ENCODE assay signal across 11 cellular contexts in genomic region chr18:23702606-23703005, GRCh38. TPM values are rescaled to one million over a fixed set of nuclear protein-coding genes. Genes with fewer than 3 reads are reported as not detected.
A peak's percentile ranks its signal among the peaks of the same experiment; 100 is the strongest.
DNase-seq lines count a peak whose midpoint lies in the region; ATAC-seq, FAIRE-seq and TF ChIP-seq lines count a peak whose summit lies in the region.
"Had no signal": no experiment of that assay in that cellular context is flagged by ENCODE, and none has a peak within 500 bp of the region (broad histone marks: within the 10 kb centered on the region; RNA-seq: fewer than 3 reads in every experiment).

No MANE protein-coding gene starts in this region.

- TF ChIP-seq CTCF in A549 (IDR thresholded peaks at IDR 0.05) (no peak), Loucy (conservative IDR thresholded peaks at IDR 0.05; ENCODE audit: low read length) (no peak), VCaP (conservative IDR thresholded peaks at IDR 0.05) (no peak), foreskin keratinocyte (conservative IDR thresholded peaks at IDR 0.05) (no peak)

- no peaks in the 10 kb centered on the region for H3K36me3 ChIP-seq in Loucy (ENCODE audit: insufficient read depth, low read length)
- H3K36me3 ChIP-seq: BLaER1 had no signal

- DNase-seq in A549 (ENCODE audit: low read depth in 1 of 2, low spot score in 1 of 2) (no peak), foreskin keratinocyte (no peak), NCI-H774 (lab: John Stamatoyannopoulos, UW) (no peak), HK-2 (ENCODE audit: unreplicated experiment) (no peak)

- CTCF ChIA-PET in A549 (lab: Yijun Ruan, JAX), result interaction anchor here (0.6 to 6.8 kb wide), 55 partner anchors 10 to 671 kb away, joined by 3 to 89 read pairs (median 6); partner anchors contain the start of genes LAMA3, NPC1 and RMC1

- H3K27ac ChIP-seq in A549 (peak overlapping the region; percentile 36 to 41; a peak in 5 of 6 replicates), VCaP (0 out of 2 replicates have a peak overlapping the region, but pooled peaks have one; percentile 8), foreskin keratinocyte (no peak overlapping the region)
- H3K27ac ChIP-seq: 22Rv1, BLaER1 had no signal

- H3K4me2 ChIP-seq in A549 (no peak overlapping the region), Loucy (ENCODE audit: low read depth, low read length, poor library complexity, severe bottlenecking) (no peak overlapping the region)
- H3K4me2 ChIP-seq: BLaER1 had no signal

- no peaks in the 10 kb centered on the region for H3K27me3 ChIP-seq in Loucy (ENCODE audit: insufficient read depth, low read length, poor library complexity, severe bottlenecking)
- no peaks in the 10 kb centered on the region for H3K27me3 ChIP-seq in foreskin keratinocyte
- H3K27me3 ChIP-seq: BLaER1 had no signal

- ATAC-seq in A549, result peak; percentile 50 to 60
- peak; percentile 33 for ATAC-seq in foreskin keratinocyte
- ATAC-seq in GM21515 (IDR thresholded peaks at IDR 0.05; ENCODE audit: unreplicated experiment), result no peak

- no peak for FAIRE-seq in A549 (lab: Jason Lieb, UNC)

- H3K9me2 ChIP-seq in Loucy (replicated peaks; ENCODE audit: low read depth, low read length), result no peaks in the 10 kb centered on the region

- no peaks in the 10 kb centered on the region for H3F3A ChIP-seq in Loucy (ENCODE audit: low read depth)

- H3K4me3 ChIP-seq in A549 (no peak overlapping the region), Loucy (ENCODE audit: low read length, poor library complexity, severe bottlenecking) (no peak overlapping the region)
- H3K4me3 ChIP-seq: BLaER1 had no signal

- POLR2A ChIA-PET in A549 (lab: Yijun Ruan, JAX), result interaction anchor here (0.6 to 1.3 kb wide), 4 partner anchors 15 to 80 kb away, joined by 3 read pairs; no protein-coding TSS in a partner anchor

- no peaks in the 10 kb centered on the region for H4K20me1 ChIP-seq in Loucy (ENCODE audit: insufficient read depth, low read length, poor library complexity, severe bottlenecking)
- H4K20me1 ChIP-seq: BLaER1 had no signal

- no peak overlapping the region for H3K9ac ChIP-seq in Loucy (ENCODE audit: low read depth, low read length, poor library complexity, severe bottlenecking)
- H3K9ac ChIP-seq: BLaER1 had no signal

- H3K4me1 ChIP-seq in A549 (peaks cover 33% of the 10 kb centered on the region), Loucy (ENCODE audit: insufficient read depth, low read length, poor library complexity, severe bottlenecking) (peaks cover 11% of the 10 kb centered on the region), foreskin keratinocyte (no peaks in the 10 kb centered on the region)

- H3K9me3 ChIP-seq in A549, result peaks cover 5% of the 10 kb centered on the region; the same call in 2 of the 3 replicates
- H3K9me3 ChIP-seq in Loucy (ENCODE audit: insufficient read depth, low read depth, low read length), result no peaks in the 10 kb centered on the region

- TF ChIP-seq EP300 in A549 (IDR thresholded peaks at IDR 0.05), result no peak

- 81% methylated on average over 4 of the region's 4 CpGs for WGBS in A549 (ENCODE audit: missing lambda C conversion rate)

- no peak for TF ChIP-seq POLR2A in A549 (IDR thresholded peaks at IDR 0.05; ENCODE audit: low read length)

- no peak for TF ChIP-seq RAD21 in A549 (conservative IDR thresholded peaks at IDR 0.05 in 1 of 2, IDR thresholded peaks at IDR 0.05 in 1 of 2)

- no peaks in the 10 kb centered on the region for H3K79me2 ChIP-seq in Loucy (ENCODE audit: insufficient read depth, low read length)

- H2AFZ ChIP-seq in Loucy (ENCODE audit: low read length), result peak overlapping the region; percentile 16; the same call in 1 of the 2 replicates

TF ChIP-seq in A549, 52 proteins besides CTCF, POLR2A, EP300 and RAD21:
- TF ChIP-seq CHD4 (IDR thresholded peaks at IDR 0.05; ENCODE audit: borderline replicate concordance) (no peak), PBX3 (IDR thresholded peaks at IDR 0.05) (no peak), HOXA7 (CRISPR knock-in tag; IDR thresholded peaks at IDR 0.05) (no peak), NFE2L2 (conservative IDR thresholded peaks at IDR 0.05; ENCODE audit: low read length) (no peak), JUN (IDR thresholded peaks at IDR 0.05) (no peak), ELK1 (IDR thresholded peaks at IDR 0.05; ENCODE audit: low read depth, low read length) (no peak), E2F6 (IDR thresholded peaks at IDR 0.05; ENCODE audit: borderline replicate concordance, low read depth) (no peak)

RNA-seq across cellular contexts. Expression of gene LAMA3, which starts 13.4 kb away (rescaled TPM):
- polyA plus RNA-seq in A549 (2011; rRNA removed) (31.0 and 40.1 TPM in 2 replicates), A549 (2017; fragmentation: RNase III; extraction: RNeasy Plus Mini Kit Qiagen cat#74134 plus additional on column Dnase treatment) (18.2 to 24.1 TPM (median 19.4 TPM) in 3 replicates), foreskin keratinocyte (1,282 and 1,610 TPM in 2 replicates)
- 9.6 and 11.6 TPM in 2 replicates for polyA plus RNA-seq in A549 (2012; cell fraction: cytosol; rRNA removed)
- polyA plus RNA-seq in A549 (2012; cell fraction: nucleus; rRNA removed), result 26.8 and 38.7 TPM in 2 replicates
- polyA minus RNA-seq in A549 (2011; rRNA and poly(A)+ RNA removed), result 41.6 and 42.2 TPM in 2 replicates
- total RNA-seq in foreskin keratinocyte, result 1,828 and 2,643 TPM in 2 replicates
- total RNA-seq: CD4-positive, CD25-positive, alpha-beta regulatory T cell had no signal

RNA-seq across cellular contexts. Expression of gene ANKRD29, which starts 39.9 kb away (rescaled TPM):
- polyA plus RNA-seq in A549 (2011; rRNA removed) (25.2 and 25.4 TPM in 2 replicates), A549 (2017; fragmentation: RNase III; extraction: RNeasy Plus Mini Kit Qiagen cat#74134 plus additional on column Dnase treatment) (12.4 to 17.4 TPM (median 17.2 TPM) in 3 replicates), foreskin keratinocyte (5.4 and 5.5 TPM in 2 replicates)
- polyA plus RNA-seq in A549 (2012; cell fraction: cytosol; rRNA removed), result 10.5 and 12.3 TPM in 2 replicates
- polyA plus RNA-seq in A549 (2012; cell fraction: nucleus; rRNA removed), result 13.5 and 15.5 TPM in 2 replicates
- polyA minus RNA-seq in A549 (2011; rRNA and poly(A)+ RNA removed), result 13.2 and 17.2 TPM in 2 replicates
- 5.6 and 7.7 TPM in 2 replicates for total RNA-seq in foreskin keratinocyte
- total RNA-seq: CD4-positive, CD25-positive, alpha-beta regulatory T cell; HT1080 had no signal

Comparison
In these comparisons a context has a peak if more than half of its experiments do, and no peak if none do; other contexts are left out.
1. RNA of gene LAMA3, which starts 13.4 kb away (polyA plus RNA-seq): 1,282 to 1,610 TPM in foreskin keratinocyte; 9.6 to 40.1 TPM in A549; every median in the first group is over 10 times any median in the second.